30 cellular contexts compared by ENCODE assay signal in genomic region chr1:32192220-32192948, GRCh38. TPM values are rescaled to one million over a fixed set of nuclear protein-coding genes. Genes with fewer than 3 reads are reported as not detected.
"Had no signal": no experiment of that assay in that cellular context is flagged by ENCODE, and none has a peak within 500 bp of the region (broad histone marks: within the 10 kb centered on the region; RNA-seq: fewer than 3 reads in every experiment).

No MANE protein-coding gene starts in this region.

- H3K9ac ChIP-seq: KMS-11 had no signal

- H3K4me3 Mint-ChIP-seq: activated B cell treated with CpG ODN at 0.5 μM for 24 hours; activated CD4-positive, alpha-beta T cell treated with anti-CD3 and anti-CD28 coated beads, Interleukin-2, amount 10 ng/mL, durations not matched to agents 24 days and 14 days; activated CD8-positive, alpha-beta memory T cell treated with anti-CD3 and anti-CD28 coated beads, Interleukin-2, amount 10 ng/mL, durations not matched to agents 7 days and 5 days; activated naive CD4-positive, alpha-beta T cell treated with anti-CD3 and anti-CD28 coated beads, Interleukin-2, amount 10 ng/mL, durations not matched to agents 7 days and 5 days; activated naive CD8-positive, alpha-beta T cell treated with anti-CD3 and anti-CD28 coated beads, Interleukin-2, amount 10 ng/mL, durations not matched to agents 7 days and 5 days; activated T-cell treated with anti-CD3 and anti-CD28 coated beads, Interleukin-2, amount 50 U/mL, for 4 hours; T-helper 17 cell had no signal

- FAIRE-seq: TTC549 had no signal

- H3K27me3 ChIP-seq: adrenal gland, breast epithelium had no signal

- H3K9me3 ChIP-seq: adrenal gland, breast epithelium had no signal

- H3K27ac ChIP-seq: adrenal gland, breast epithelium, KMS-11 had no signal

- DNase-seq: activated B cell treated with CpG ODN at 0.5 μM for 24 hours; activated CD4-positive, alpha-beta T cell treated with anti-CD3 and anti-CD28 coated beads for 1 hour; activated CD4-positive, alpha-beta T cell treated with anti-CD3 and anti-CD28 coated beads, Interleukin-2, amount 10 ng/mL, durations not matched to agents 24 days and 14 days; activated CD4-positive, alpha-beta T cell treated with anti-CD3 and anti-CD28 coated beads, Interleukin-2, amount 50 U/mL, for 48 hours; activated CD8-positive, alpha-beta memory T cell treated with anti-CD3 and anti-CD28 coated beads, Interleukin-2, amount 10 ng/mL, durations not matched to agents 7 days and 5 days; activated gamma-delta T cell; activated naive CD4-positive, alpha-beta T cell treated with anti-CD3 and anti-CD28 coated beads, Interleukin-2, amount 10 ng/mL, durations not matched to agents 7 days and 5 days; activated naive CD8-positive, alpha-beta T cell treated with anti-CD3 and anti-CD28 coated beads, Interleukin-2, amount 10 ng/mL, durations not matched to agents 7 days and 5 days; activated T-cell treated with anti-CD3 and anti-CD28 coated beads, Interleukin-2, amount 50 U/mL, for 4 hours; anterior cingulate cortex; central memory CD4-positive, alpha-beta T cell; NCI-H1092 treated with DMSO at 0.1 percent for 48 hours; NCI-H1417 treated with DMSO at 0.1 percent for 48 hours; NCI-H1694; NCI-H2029; NCI-H2107; NCI-H2171 treated with DMSO at 0.1 percent for 48 hours; NCI-H226; NCI-H526 treated with DMSO at 0.1 percent for 48 hours; NCI-H82; SIG-M5; T-helper 17 cell; T-helper 9 cell had no signal

- H3K9me3 Mint-ChIP-seq: activated B cell treated with CpG ODN at 0.5 μM for 24 hours; activated CD4-positive, alpha-beta T cell treated with anti-CD3 and anti-CD28 coated beads, Interleukin-2, amount 10 ng/mL, durations not matched to agents 24 days and 14 days; activated naive CD4-positive, alpha-beta T cell treated with anti-CD3 and anti-CD28 coated beads, Interleukin-2, amount 10 ng/mL, durations not matched to agents 7 days and 5 days; activated naive CD8-positive, alpha-beta T cell treated with anti-CD3 and anti-CD28 coated beads, Interleukin-2, amount 10 ng/mL, durations not matched to agents 7 days and 5 days; activated T-cell treated with anti-CD3 and anti-CD28 coated beads, Interleukin-2, amount 50 U/mL, for 4 hours had no signal

- H3K27ac Mint-ChIP-seq: activated B cell treated with CpG ODN at 0.5 μM for 24 hours; activated CD4-positive, alpha-beta T cell treated with anti-CD3 and anti-CD28 coated beads, Interleukin-2, amount 10 ng/mL, durations not matched to agents 24 days and 14 days; activated CD8-positive, alpha-beta memory T cell treated with anti-CD3 and anti-CD28 coated beads, Interleukin-2, amount 10 ng/mL, durations not matched to agents 7 days and 5 days; activated naive CD4-positive, alpha-beta T cell treated with anti-CD3 and anti-CD28 coated beads, Interleukin-2, amount 10 ng/mL, durations not matched to agents 7 days and 5 days; T-helper 17 cell had no signal

- ATAC-seq: activated CD8-positive, alpha-beta memory T cell treated with anti-CD3 and anti-CD28 coated beads, Interleukin-2, amount 10 ng/mL, durations not matched to agents 7 days and 5 days; activated T-cell treated with anti-CD3 and anti-CD28 coated beads, Interleukin-2, amount 50 U/mL, for 4 hours; T-helper 17 cell had no signal

- H3K4me3 ChIP-seq: adrenal gland, breast epithelium had no signal

- H3K4me2 ChIP-seq: KMS-11 had no signal

- H3K27me3 Mint-ChIP-seq: activated B cell treated with CpG ODN at 0.5 μM for 24 hours; activated CD4-positive, alpha-beta T cell treated with anti-CD3 and anti-CD28 coated beads, Interleukin-2, amount 10 ng/mL, durations not matched to agents 24 days and 14 days; activated CD8-positive, alpha-beta memory T cell treated with anti-CD3 and anti-CD28 coated beads, Interleukin-2, amount 10 ng/mL, durations not matched to agents 7 days and 5 days; activated naive CD4-positive, alpha-beta T cell treated with anti-CD3 and anti-CD28 coated beads, Interleukin-2, amount 10 ng/mL, durations not matched to agents 7 days and 5 days; T-helper 17 cell had no signal

- H3K4me1 ChIP-seq: breast epithelium had no signal

RNA-seq across cellular contexts. Expression of gene DCDC2B, which starts 16.5 kb away (rescaled TPM):
- total RNA-seq: activated B cell treated with CpG ODN at 0.5 μM for 24 hours; activated T-cell treated with anti-CD3 and anti-CD28 coated beads, Interleukin-2, amount 50 U/mL, for 4 hours; adrenal gland; MCF 10A; NCI-H460; RPMI7951; T-helper 17 cell had no signal
- polyA plus RNA-seq: adrenal gland had no signal
